Comparison of ENCODE assay signal across 6 cellular contexts in genomic region chr1:14718476-14718875, GRCh38.
"Had no signal": no experiment of that assay in that cellular context is flagged by ENCODE, and none has a peak within 500 bp of the region (broad histone marks: within the 10 kb centered on the region; RNA-seq: fewer than 3 reads in every experiment).

No MANE protein-coding gene starts in this region.

- H3K27ac ChIP-seq: HL-60 had no signal

- DNase-seq: IMR-90, KBM-7, KG1 had no signal

- ATAC-seq: HepG2, K562 had no signal

- H3K4me3 ChIP-seq: K562 had no signal
